In genomic region chr7:77799078-77799964, GRCh38 we compare ENCODE assay signal across 8 cellular contexts. TPM values are rescaled to one million over a fixed set of nuclear protein-coding genes. Genes with fewer than 3 reads are reported as not detected.
DNase-seq lines count a peak whose midpoint lies in the region; ATAC-seq, FAIRE-seq and TF ChIP-seq lines count a peak whose summit lies in the region.

No MANE protein-coding gene starts in this region.

- peaks cover 58% of the 10 kb centered on the region for H3K36me3 Mint-ChIP-seq in stimulated activated effector memory CD8-positive, alpha-beta T cell treated with anti-CD3 and anti-CD28 coated beads, Interleukin-12 subunit alpha, Interleukin-12 subunit beta, amount 100 ng/mL, for 72 hours

- BruUV-seq in HepG2 (replicated peaks; lab: Mats Ljungman, UMichigan): no TSS peak

- in situ Hi-C loops in HepG2 (cut with HindIII; ENCODE audit: extremely low pct_ligation_motif_present, low pct_unique_long_range_greater_than_20kb): no loop called here

- CTCF ChIA-PET in HepG2 (lab: Yijun Ruan, JAX; ENCODE audit: low intra/inter-chr PET ratio, low total read pairs): no interaction called here

- FAIRE-seq in HepG2 (lab: Jason Lieb, UNC): no peak

- no peak for TF ChIP-seq POLR2A in HepG2 (IDR thresholded peaks at IDR 0.05; ENCODE audit: insufficient read depth in 1 of 2, low read depth in 2 of 2, low read length in 2 of 2)

- H3K9me3 ChIP-seq in HepG2 (ENCODE audit: low read length): no peaks in the 10 kb centered on the region

- TF ChIP-seq RAD21 in HepG2 (CRISPR knock-in tag; IDR thresholded peaks at IDR 0.05): no peak

- H4K20me1 ChIP-seq in HepG2 (ENCODE audit: insufficient read depth, low read length): no peaks in the 10 kb centered on the region; the same call in 1 of the 2 replicates

- ATAC-seq in GM21526 (IDR thresholded peaks at IDR 0.05; ENCODE audit: low FRiP score, unreplicated experiment) (peak; percentile 1), HepG2 (peak; percentile 11), HG02870 (IDR thresholded peaks at IDR 0.05; ENCODE audit: unreplicated experiment) (no peak)
- peak; percentile 2 for ATAC-seq in stimulated activated effector memory CD8-positive, alpha-beta T cell treated with anti-CD3 and anti-CD28 coated beads, Interleukin-12 subunit alpha, Interleukin-12 subunit beta, amount 100 ng/mL, for 72 hours

- H3K27ac ChIP-seq in VCaP: peak overlapping the region; percentile 91
- H3K27ac ChIP-seq in coronary artery: peak overlapping the region; percentile 84 to 96
- H3K27ac ChIP-seq in HepG2 (ENCODE audit: extremely low read length, insufficient read depth, low read length): peak overlapping the region; percentile 71

- no peak for TF ChIP-seq EP300 in HepG2 (IDR thresholded peaks at IDR 0.05; ENCODE audit: low read depth in 2 of 2, low read length in 2 of 2)
- no peak for TF ChIP-seq EP300 in HepG2 (CRISPR knock-in tag; IDR thresholded peaks at IDR 0.05; ENCODE audit: borderline replicate concordance)

- intact Hi-C loops in HepG2 (cut with micrococcal nuclease; ENCODE audit: unreplicated experiment): no loop called here

- peak overlapping the region; percentile 96 for H3K27ac Mint-ChIP-seq in stimulated activated effector memory CD8-positive, alpha-beta T cell treated with anti-CD3 and anti-CD28 coated beads, Interleukin-12 subunit alpha, Interleukin-12 subunit beta, amount 100 ng/mL, for 72 hours

- TF ChIP-seq CTCF in VCaP (conservative IDR thresholded peaks at IDR 0.05): peak; percentile 52
- TF ChIP-seq CTCF in coronary artery (IDR thresholded peaks at IDR 0.05): no peak
- TF ChIP-seq CTCF in HepG2 (CRISPR knock-in tag; IDR thresholded peaks at IDR 0.05): no peak

- no peaks in the 10 kb centered on the region for H3K9me3 Mint-ChIP-seq in stimulated activated effector memory CD8-positive, alpha-beta T cell treated with anti-CD3 and anti-CD28 coated beads, Interleukin-12 subunit alpha, Interleukin-12 subunit beta, amount 100 ng/mL, for 72 hours

- H2AFZ ChIP-seq in HepG2 (ENCODE audit: low read length): no peak overlapping the region

- H3K27me3 ChIP-seq in HepG2 (ENCODE audit: control insufficient read depth in 1 of 2, insufficient read depth in 2 of 2, low read length in 2 of 2): no peaks in the 10 kb centered on the region; a peak in 1 of 5 replicates

- POLR2A ChIA-PET in HepG2 (lab: Yijun Ruan, JAX): interaction anchor here (0.9 to 1.6 kb wide), 2 partner anchors 13 to 103 kb away, joined by 3 to 4 read pairs; partner anchors contain the start of gene RSBN1L

- peaks cover 34% of the 10 kb centered on the region for H3K79me2 ChIP-seq in HepG2 (ENCODE audit: insufficient read depth, low read length)

- H3K36me3 ChIP-seq in HepG2 (replicated peaks in 1 of 2; ENCODE audit: control insufficient read depth in 1 of 2, insufficient read depth in 2 of 2, low read length in 2 of 2): no peaks in the 10 kb centered on the region; a peak in 1 of 5 replicates

- H3K4me3 ChIP-seq in coronary artery (peak overlapping the region; percentile 94), HepG2 (replicated peaks in 1 of 3; ENCODE audit: insufficient read depth in 1 of 3, low read depth in 2 of 3, low read length in 3 of 3) (peak overlapping the region; percentile 79 to 98 (median 87))

- peak overlapping the region; percentile 96 for H3K4me3 Mint-ChIP-seq in stimulated activated effector memory CD8-positive, alpha-beta T cell treated with anti-CD3 and anti-CD28 coated beads, Interleukin-12 subunit alpha, Interleukin-12 subunit beta, amount 100 ng/mL, for 72 hours

- H3K4me2 ChIP-seq in HepG2 (ENCODE audit: low read depth, low read length): peak overlapping the region; percentile 68

- peaks cover 66% of the 10 kb centered on the region for H3K4me1 Mint-ChIP-seq in stimulated activated effector memory CD8-positive, alpha-beta T cell treated with anti-CD3 and anti-CD28 coated beads, Interleukin-12 subunit alpha, Interleukin-12 subunit beta, amount 100 ng/mL, for 72 hours

- 2% methylated on average over 29 of the region's 55 CpGs for WGBS in HepG2 (ENCODE audit: low lambda C conversion rate)

- DNase-seq in C1 segment of cervical spinal cord (lab: John Stamatoyannopoulos, UW) (peak in 10 of 14 donors; percentile 22 to 70 (median 51)), NCI-H1092 (lab: John Stamatoyannopoulos, UW) (peak; percentile 27), coronary artery (ENCODE audit: low spot score) (peak; percentile 78), HepG2 (ENCODE audit: low spot score) (no peak)
- peak; percentile 16 to 71 for DNase-seq in stimulated activated effector memory CD8-positive, alpha-beta T cell treated with anti-CD3 and anti-CD28 coated beads, Interleukin-12 subunit alpha, Interleukin-12 subunit beta, amount 100 ng/mL, for 72 hours (ENCODE audit: low spot score in 2 of 2)

- peaks cover 37% of the 10 kb centered on the region for H3K4me1 ChIP-seq in HepG2 (ENCODE audit: insufficient read depth, low read length)

- peak overlapping the region; percentile 79 for H3K9ac ChIP-seq in HepG2 (ENCODE audit: insufficient read depth, low read depth, low read length)

TF ChIP-seq in HepG2, 621 proteins besides CTCF, POLR2A, EP300 and RAD21 (continues in another document):
- no peak for TF ChIP-seq BCLAF1 (IDR thresholded peaks at IDR 0.05)
- 0 out of 2 replicates have a peak, but pooled peaks have one; percentile 61 for TF ChIP-seq MXD4 (CRISPR knock-in tag; IDR thresholded peaks at IDR 0.05)

RNA-seq across cellular contexts. Expression of gene PHTF2, which starts 0.7 kb away (rescaled TPM):
- total RNA-seq in HepG2 (2016; rRNA removed; fragmentation: Illumina TruSeq; extraction: Trizol): 9.2 and 10.2 TPM in 2 replicates
- 1.7 and 2.2 TPM in 2 replicates for total RNA-seq in HepG2 (2016; cell fraction: cytosol; rRNA removed; fragmentation: Illumina TruSeq; extraction: Trizol; ENCODE audit: low read depth)
- total RNA-seq in HepG2 (2016; cell fraction: insoluble cytoplasmic fraction; rRNA removed; fragmentation: Illumina TruSeq; extraction: Trizol): 7.8 and 9.8 TPM in 2 replicates
- 6.1 and 6.8 TPM in 2 replicates for total RNA-seq in HepG2 (2016; cell fraction: membrane; rRNA removed; fragmentation: Illumina TruSeq; extraction: Trizol)
- 13.9 and 15.6 TPM in 2 replicates for total RNA-seq in HepG2 (2016; cell fraction: nucleus; rRNA removed; fragmentation: Illumina TruSeq; extraction: Trizol)
- 4.3 and 7.4 TPM in 2 replicates for polyA plus RNA-seq in HepG2 (2011; rRNA removed)
- polyA plus RNA-seq in HepG2 (2011; cell fraction: cytosol; rRNA removed): 2.8 and 3.6 TPM in 2 replicates
- 2.2 and 3.6 TPM in 2 replicates for polyA plus RNA-seq in HepG2 (2011; cell fraction: nucleus; rRNA removed)
- 4.2 and 5.9 TPM in 2 replicates for polyA plus RNA-seq in HepG2 (2012)
- 1.4 and 1.7 TPM in 2 replicates for polyA plus RNA-seq in HepG2 (2016; cell fraction: cytosol; fragmentation: Illumina TruSeq; extraction: Trizol; ENCODE audit: low read depth)
- 4.1 and 4.6 TPM in 2 replicates for polyA plus RNA-seq in HepG2 (2016; cell fraction: insoluble cytoplasmic fraction; fragmentation: Illumina TruSeq; extraction: Trizol; ENCODE audit: low read depth)
- 2.7 TPM in 2 replicates for polyA plus RNA-seq in HepG2 (2016; cell fraction: membrane; fragmentation: Illumina TruSeq; extraction: Trizol; ENCODE audit: low read depth)
- polyA plus RNA-seq in HepG2 (2016; cell fraction: nucleus; fragmentation: Illumina TruSeq; extraction: Trizol; ENCODE audit: insufficient read depth, low read depth): 12.9 and 13.8 TPM in 2 replicates
- 5.8 and 9.3 TPM in 2 replicates for polyA minus RNA-seq in HepG2 (2011; rRNA and poly(A)+ RNA removed; ENCODE audit: low replicate concordance)
- 6.3 and 7.1 TPM in 2 replicates for polyA minus RNA-seq in HepG2 (2011; cell fraction: cytosol; rRNA and poly(A)+ RNA removed)
- 16.0 and 16.5 TPM in 2 replicates for polyA minus RNA-seq in HepG2 (2011; cell fraction: nucleus; rRNA and poly(A)+ RNA removed)

RNA-seq across cellular contexts. Expression of gene TMEM60, which starts 1.1 kb away (rescaled TPM):
- total RNA-seq in HepG2 (2016; rRNA removed; fragmentation: Illumina TruSeq; extraction: Trizol): 25.6 and 26.9 TPM in 2 replicates
- total RNA-seq in HepG2 (2016; cell fraction: cytosol; rRNA removed; fragmentation: Illumina TruSeq; extraction: Trizol; ENCODE audit: low read depth): 17.9 and 19.9 TPM in 2 replicates
- total RNA-seq in HepG2 (2016; cell fraction: insoluble cytoplasmic fraction; rRNA removed; fragmentation: Illumina TruSeq; extraction: Trizol): 26.6 and 27.6 TPM in 2 replicates
- 31.1 and 33.1 TPM in 2 replicates for total RNA-seq in HepG2 (2016; cell fraction: membrane; rRNA removed; fragmentation: Illumina TruSeq; extraction: Trizol)
- 15.4 and 16.4 TPM in 2 replicates for total RNA-seq in HepG2 (2016; cell fraction: nucleus; rRNA removed; fragmentation: Illumina TruSeq; extraction: Trizol)
- 20.8 and 27.7 TPM in 2 replicates for polyA plus RNA-seq in HepG2 (2011; rRNA removed)
- 12.3 and 20.7 TPM in 2 replicates for polyA plus RNA-seq in HepG2 (2011; cell fraction: cytosol; rRNA removed)
- 3.3 and 4.4 TPM in 2 replicates for polyA plus RNA-seq in HepG2 (2011; cell fraction: nucleus; rRNA removed)
- 20.8 and 25.5 TPM in 2 replicates for polyA plus RNA-seq in HepG2 (2012)
- polyA plus RNA-seq in HepG2 (2016; cell fraction: cytosol; fragmentation: Illumina TruSeq; extraction: Trizol; ENCODE audit: low read depth): 18.6 and 27.4 TPM in 2 replicates
- polyA plus RNA-seq in HepG2 (2016; cell fraction: insoluble cytoplasmic fraction; fragmentation: Illumina TruSeq; extraction: Trizol; ENCODE audit: low read depth): 32.4 and 33.8 TPM in 2 replicates
- 30.4 and 37.5 TPM in 2 replicates for polyA plus RNA-seq in HepG2 (2016; cell fraction: membrane; fragmentation: Illumina TruSeq; extraction: Trizol; ENCODE audit: low read depth)
- polyA plus RNA-seq in HepG2 (2016; cell fraction: nucleus; fragmentation: Illumina TruSeq; extraction: Trizol; ENCODE audit: insufficient read depth, low read depth): 23.7 and 24.2 TPM in 2 replicates
- polyA minus RNA-seq in HepG2 (2011; rRNA and poly(A)+ RNA removed; ENCODE audit: low replicate concordance): 6.9 and 8.6 TPM in 2 replicates
- 5.4 and 6.6 TPM in 2 replicates for polyA minus RNA-seq in HepG2 (2011; cell fraction: cytosol; rRNA and poly(A)+ RNA removed)
- 3.6 and 5.1 TPM in 2 replicates for polyA minus RNA-seq in HepG2 (2011; cell fraction: nucleus; rRNA and poly(A)+ RNA removed)
